8 cellular contexts compared by ENCODE assay signal in genomic region chr7:142669074-142669654, GRCh38.
DNase-seq lines count a peak whose midpoint lies in the region; ATAC-seq and TF ChIP-seq lines count a peak whose summit lies in the region.

No MANE protein-coding gene starts in this region.

- H3K4me1 ChIP-seq in psoas muscle (peaks cover 6% of the 10 kb centered on the region), aorta (ENCODE audit: control insufficient read depth in 1 of 2, insufficient read depth in 2 of 2, low read length in 2 of 2) (no peaks in the 10 kb centered on the region), tibial nerve (no peaks in the 10 kb centered on the region)

- DNase-seq in NCI-H2081 (lab: John Stamatoyannopoulos, UW) = peak; percentile 36 to 50
- no peak for DNase-seq in NCI-H2081 treated with DMSO at 0.1 percent for 48 hours (lab: John Stamatoyannopoulos, UW)
- peak; percentile 62 for DNase-seq in NAMALWA (ENCODE audit: low spot score)
- peak; percentile 62 for DNase-seq in cerebellar cortex (ENCODE audit: low spot score)
- no peak for DNase-seq in psoas muscle
- no peak for DNase-seq in aorta
- DNase-seq in NOMO-1 treated with dmso at 0.1 percent for 144 hours (lab: John Stamatoyannopoulos, UW; ENCODE audit: unreplicated experiment) = no peak
- no peak for DNase-seq in tibial nerve (ENCODE audit: low spot score in 2 of 2)

- ATAC-seq in psoas muscle (peak in 1 of 4 donors; percentile 30), aorta (ENCODE audit: low FRiP score) (no peak)

- H3K4me3 ChIP-seq in psoas muscle (no peak overlapping the region), aorta (ENCODE audit: low read length in 2 of 2) (no peak overlapping the region), tibial nerve (no peak overlapping the region)

- WGBS in psoas muscle, 3 donors = 45 to 51% (median 49%) methylated on average over 2 of the region's 2 CpGs
- WGBS in aorta, 2 donors = 39% methylated on average over 2 of the region's 2 CpGs
- WGBS in tibial nerve, 2 donors = 43 to 47% methylated on average over 2 of the region's 2 CpGs

- intact Hi-C loops in psoas muscle (cut with DNase I) = no loop called here
- intact Hi-C loops in aorta (cut with DNase I) = loop anchor here in 1 of 2 donors (5.0 kb wide), 1 partner anchor 113 kb away; no protein-coding TSS in a partner anchor

- H3K36me3 ChIP-seq in psoas muscle (ENCODE audit: insufficient read depth in 1 of 2, low read depth in 1 of 2) = no peaks in the 10 kb centered on the region
- H3K36me3 ChIP-seq in aorta (ENCODE audit: control insufficient read depth in 1 of 2, insufficient read depth in 2 of 2, low read length in 1 of 2) = no peaks in the 10 kb centered on the region
- H3K36me3 ChIP-seq in tibial nerve = no peaks in the 10 kb centered on the region

- no peak for TF ChIP-seq EP300 in tibial nerve (IDR thresholded peaks at IDR 0.05)

- no peak for TF ChIP-seq POLR2A in tibial nerve (IDR thresholded peaks at IDR 0.05)

- H3K9me3 ChIP-seq in psoas muscle (no peaks in the 10 kb centered on the region), aorta (ENCODE audit: control insufficient read depth, low read length) (no peaks in the 10 kb centered on the region), tibial nerve (no peaks in the 10 kb centered on the region)

- H3K27ac ChIP-seq in psoas muscle (no peak overlapping the region), aorta (ENCODE audit: low read depth in 1 of 2, low read length in 2 of 2) (no peak overlapping the region), tibial nerve (no peak overlapping the region)

- TF ChIP-seq CTCF in psoas muscle (IDR thresholded peaks at IDR 0.05) (peak; percentile 28), tibial nerve (IDR thresholded peaks at IDR 0.05) (peak in 2 of 5 experiments; percentile 8 to 21)

- H3K27me3 ChIP-seq in psoas muscle (ENCODE audit: insufficient read depth in 3 of 3, low read length in 2 of 3) (no peaks in the 10 kb centered on the region), aorta (ENCODE audit: control insufficient read depth in 1 of 2, insufficient read depth in 2 of 2, low read length in 1 of 2) (no peaks in the 10 kb centered on the region), tibial nerve (no peaks in the 10 kb centered on the region)

Comparison
In these comparisons a context has a peak if more than half of its experiments do, and no peak if none do; other contexts are left out.
1. DNase-seq: peak in NCI-H2081 (2 of 2), NAMALWA (single experiment) and cerebellar cortex (single experiment); none in NCI-H2081 treated with DMSO at 0.1 percent for 48 hours (single experiment), psoas muscle (0 of 2), aorta (0 of 2), NOMO-1 treated with dmso at 0.1 percent for 144 hours (single experiment) and tibial nerve (0 of 2).